Comparison of ENCODE assay signal across 8 cellular contexts in genomic region chr3:105869531-105869833, GRCh38. TPM values are rescaled to one million over a fixed set of nuclear protein-coding genes. Genes with fewer than 3 reads are reported as not detected.
DNase-seq lines count a peak whose midpoint lies in the region; ATAC-seq, FAIRE-seq and TF ChIP-seq lines count a peak whose summit lies in the region.

No MANE protein-coding gene starts in this region.

- 0% methylated on average over 3 of the region's 3 CpGs for WGBS in HepG2 (ENCODE audit: low lambda C conversion rate)
- 2% methylated on average over 3 of the region's 3 CpGs for WGBS in thymus

- H3K4me3 Mint-ChIP-seq in activated CD4-positive, alpha-beta T cell treated with anti-CD3 and anti-CD28 coated beads, Interleukin-2, amount 10 ng/mL, durations not matched to agents 7 days and 5 days: peak overlapping the region; percentile 100

- no peak for TF ChIP-seq CTCF in HepG2 (CRISPR knock-in tag; IDR thresholded peaks at IDR 0.05)

- in situ Hi-C loops in HepG2 (cut with HindIII; ENCODE audit: extremely low pct_ligation_motif_present, low pct_unique_long_range_greater_than_20kb): no loop called here

- TF ChIP-seq EP300 in HepG2 (IDR thresholded peaks at IDR 0.05; ENCODE audit: low read depth in 2 of 2, low read length in 2 of 2) (no peak), HepG2 (CRISPR knock-in tag; IDR thresholded peaks at IDR 0.05; ENCODE audit: borderline replicate concordance) (no peak)

- H3K27ac ChIP-seq in angular gyrus (ENCODE audit: low read depth, low read length): peak overlapping the region; percentile 94
- peak overlapping the region; percentile 88 for H3K27ac ChIP-seq in HepG2 (ENCODE audit: extremely low read length, insufficient read depth, low read length)
- H3K27ac ChIP-seq in thymus (ENCODE audit: low read depth): peak overlapping the region; percentile 68

- peaks cover 40% of the 10 kb centered on the region for H3K4me1 Mint-ChIP-seq in activated CD4-positive, alpha-beta T cell treated with anti-CD3 and anti-CD28 coated beads, Interleukin-2, amount 10 ng/mL, durations not matched to agents 7 days and 5 days

- H3K9me3 Mint-ChIP-seq in activated CD4-positive, alpha-beta T cell treated with anti-CD3 and anti-CD28 coated beads, Interleukin-2, amount 10 ng/mL, durations not matched to agents 7 days and 5 days: no peaks in the 10 kb centered on the region

- no peaks in the 10 kb centered on the region; a peak in 1 of 5 replicates for H3K27me3 ChIP-seq in HepG2 (ENCODE audit: control insufficient read depth in 1 of 2, insufficient read depth in 2 of 2, low read length in 2 of 2)
- H3K27me3 ChIP-seq in thymus (ENCODE audit: control insufficient read depth, insufficient read depth): no peaks in the 10 kb centered on the region

- BruUV-seq in HepG2 (replicated peaks; lab: Mats Ljungman, UMichigan): TSS peak; percentile 89

- H3K4me3 ChIP-seq in HepG2 (replicated peaks in 1 of 3; ENCODE audit: insufficient read depth in 1 of 3, low read depth in 2 of 3, low read length in 3 of 3) (peak overlapping the region; percentile 83 to 100 (median 94)), thymus (ENCODE audit: low read length) (peak overlapping the region; percentile 83)

- no peak for TF ChIP-seq RAD21 in HepG2 (CRISPR knock-in tag; IDR thresholded peaks at IDR 0.05)

- peak overlapping the region; percentile 98 for H3K27ac Mint-ChIP-seq in activated CD4-positive, alpha-beta T cell treated with anti-CD3 and anti-CD28 coated beads, Interleukin-2, amount 10 ng/mL, durations not matched to agents 7 days and 5 days

- H3K27me3 Mint-ChIP-seq in activated CD4-positive, alpha-beta T cell treated with anti-CD3 and anti-CD28 coated beads, Interleukin-2, amount 10 ng/mL, durations not matched to agents 7 days and 5 days: no peaks in the 10 kb centered on the region

- no peak for DNase-seq in activated CD4-positive, alpha-beta T cell treated with anti-CD3 and anti-CD28 coated beads, Interleukin-2, amount 10 ng/mL, durations not matched to agents 7 days and 5 days
- DNase-seq in activated CD4-positive, alpha-beta T cell treated with anti-CD3 and anti-CD28 coated beads, Interleukin-2, amount 50 U/mL, for 48 hours: no peak
- no peak for DNase-seq in HepG2 (ENCODE audit: low spot score)
- DNase-seq in stimulated activated naive CD4-positive, alpha-beta T cell (lab: John Stamatoyannopoulos, UW): no peak

- peaks cover 36% of the 10 kb centered on the region for H3K36me3 Mint-ChIP-seq in activated CD4-positive, alpha-beta T cell treated with anti-CD3 and anti-CD28 coated beads, Interleukin-2, amount 10 ng/mL, durations not matched to agents 7 days and 5 days (ENCODE audit: low read depth)

- no peak for FAIRE-seq in HepG2 (lab: Jason Lieb, UNC)

- CTCF ChIA-PET in activated CD4-positive, alpha-beta T cell treated with anti-CD3 and anti-CD28 coated beads, Interleukin-2, amount 10 ng/mL, durations not matched to agents 7 days and 5 days (lab: Charles Lee): interaction anchor here (0.9 to 1.4 kb wide), 2 partner anchors 13 to 17 kb away, joined by 3 to 5 read pairs; no protein-coding TSS in a partner anchor
- CTCF ChIA-PET in HepG2 (lab: Yijun Ruan, JAX; ENCODE audit: low intra/inter-chr PET ratio, low total read pairs): no interaction called here

- no peaks in the 10 kb centered on the region; the same call in none of the 2 replicates for H4K20me1 ChIP-seq in HepG2 (ENCODE audit: insufficient read depth, low read length)

- H3K9me3 ChIP-seq in HepG2 (ENCODE audit: low read length): no peaks in the 10 kb centered on the region
- H3K9me3 ChIP-seq in thymus (ENCODE audit: control insufficient read depth): no peaks in the 10 kb centered on the region

- peak overlapping the region; percentile 68 for H2AFZ ChIP-seq in HepG2 (ENCODE audit: low read length)

- POLR2A ChIA-PET in activated CD4-positive, alpha-beta T cell treated with anti-CD3 and anti-CD28 coated beads, Interleukin-2, amount 10 ng/mL, durations not matched to agents 7 days and 5 days (lab: Charles Lee): interaction anchor here (0.5 kb wide), 1 partner anchor 40 kb away, joined by 3 read pairs; no protein-coding TSS in a partner anchor
- POLR2A ChIA-PET in HepG2 (lab: Yijun Ruan, JAX): interaction anchor here (0.9 to 1.2 kb wide), 2 partner anchors 46 to 61 kb away, joined by 3 read pairs; no protein-coding TSS in a partner anchor

- H3K4me1 ChIP-seq in HepG2 (ENCODE audit: insufficient read depth, low read length) (peaks cover 41% of the 10 kb centered on the region), thymus (ENCODE audit: control insufficient read depth, insufficient read depth, low read length) (peaks cover 3% of the 10 kb centered on the region)

- peaks cover 35% of the 10 kb centered on the region for H3K79me2 ChIP-seq in HepG2 (ENCODE audit: insufficient read depth, low read length)

- ATAC-seq in HepG2 (no peak), GM21515 (IDR thresholded peaks at IDR 0.05; ENCODE audit: unreplicated experiment) (no peak), HG03457 (IDR thresholded peaks at IDR 0.05; ENCODE audit: unreplicated experiment) (no peak)

- TF ChIP-seq POLR2A in HepG2 (IDR thresholded peaks at IDR 0.05; ENCODE audit: insufficient read depth in 1 of 2, low read depth in 2 of 2, low read length in 2 of 2): no peak

- intact Hi-C loops in HepG2 (cut with micrococcal nuclease; ENCODE audit: unreplicated experiment): loop anchor here (2.0 to 10.0 kb wide), 6 partner anchors 42 to 295 kb away; no protein-coding TSS in a partner anchor

- peak overlapping the region; percentile 70 for H3K9ac ChIP-seq in HepG2 (ENCODE audit: insufficient read depth, low read depth, low read length)

- peaks cover 1 to 2% of the 10 kb centered on the region in 2 experiments; a peak in 1 of 5 replicates for H3K36me3 ChIP-seq in HepG2 (replicated peaks in 1 of 2; ENCODE audit: control insufficient read depth in 1 of 2, insufficient read depth in 2 of 2, low read length in 2 of 2)
- H3K36me3 ChIP-seq in thymus (ENCODE audit: control insufficient read depth, insufficient read depth): no peaks in the 10 kb centered on the region

- peak overlapping the region; percentile 88 for H3K4me2 ChIP-seq in HepG2 (ENCODE audit: low read depth, low read length)

TF ChIP-seq in HepG2, 621 proteins besides CTCF, POLR2A, EP300 and RAD21 (continues in another document):
- no peak for TF ChIP-seq ZBTB4 (CRISPR knock-in tag; IDR thresholded peaks at IDR 0.05; ENCODE audit: borderline replicate concordance)

RNA-seq across cellular contexts. Expression of gene CBLB, which starts 0.7 kb away (rescaled TPM):
- 100 to 1,000 TPM; 115 to 148 TPM for total RNA-seq in activated CD4-positive, alpha-beta T cell treated with anti-CD3 and anti-CD28 coated beads, Interleukin-2, amount 10 ng/mL, durations not matched to agents 7 days and 5 days
- 5.1 and 9.8 TPM in 2 replicates for total RNA-seq in HepG2 (2016; rRNA removed; fragmentation: Illumina TruSeq; extraction: Trizol)
- total RNA-seq in HepG2 (2016; cell fraction: cytosol; rRNA removed; fragmentation: Illumina TruSeq; extraction: Trizol; ENCODE audit: low read depth): 1.1 and 1.6 TPM in 2 replicates
- 7.4 and 8.5 TPM in 2 replicates for total RNA-seq in HepG2 (2016; cell fraction: insoluble cytoplasmic fraction; rRNA removed; fragmentation: Illumina TruSeq; extraction: Trizol)
- total RNA-seq in HepG2 (2016; cell fraction: membrane; rRNA removed; fragmentation: Illumina TruSeq; extraction: Trizol): 2.3 and 3.5 TPM in 2 replicates
- total RNA-seq in HepG2 (2016; cell fraction: nucleus; rRNA removed; fragmentation: Illumina TruSeq; extraction: Trizol): 36.8 and 38.2 TPM in 2 replicates
- polyA plus RNA-seq in HepG2 (2011; rRNA removed): 14.9 and 16.4 TPM in 2 replicates
- polyA plus RNA-seq in HepG2 (2011; cell fraction: cytosol; rRNA removed): 5.3 and 9.4 TPM in 2 replicates
- polyA plus RNA-seq in HepG2 (2011; cell fraction: nucleus; rRNA removed): 24.6 and 25.9 TPM in 2 replicates
- polyA plus RNA-seq in HepG2 (2012): 12.7 and 15.0 TPM in 2 replicates
- 0.40 and 0.97 TPM in 2 replicates for polyA plus RNA-seq in HepG2 (2016; cell fraction: cytosol; fragmentation: Illumina TruSeq; extraction: Trizol; ENCODE audit: low read depth)
- 4.2 and 6.6 TPM in 2 replicates for polyA plus RNA-seq in HepG2 (2016; cell fraction: insoluble cytoplasmic fraction; fragmentation: Illumina TruSeq; extraction: Trizol; ENCODE audit: low read depth)
- polyA plus RNA-seq in HepG2 (2016; cell fraction: membrane; fragmentation: Illumina TruSeq; extraction: Trizol; ENCODE audit: low read depth): 1.3 and 1.9 TPM in 2 replicates
- 17.4 and 22.5 TPM in 2 replicates for polyA plus RNA-seq in HepG2 (2016; cell fraction: nucleus; fragmentation: Illumina TruSeq; extraction: Trizol; ENCODE audit: insufficient read depth, low read depth)
- polyA minus RNA-seq in HepG2 (2011; rRNA and poly(A)+ RNA removed; ENCODE audit: low replicate concordance): 4.3 and 14.6 TPM in 2 replicates
- 9.0 and 9.7 TPM in 2 replicates for polyA minus RNA-seq in HepG2 (2011; cell fraction: cytosol; rRNA and poly(A)+ RNA removed)
- polyA minus RNA-seq in HepG2 (2011; cell fraction: nucleus; rRNA and poly(A)+ RNA removed): 226 and 257 TPM in 2 replicates
- 25.0 TPM for polyA plus RNA-seq in thymus
